In genomic region chr5:42015681-42016080, GRCh38 we compare ENCODE assay signal across 26 cellular contexts.
"Had no signal": no experiment of that assay in that cellular context is flagged by ENCODE, and none has a peak within 500 bp of the region (broad histone marks: within the 10 kb centered on the region; RNA-seq: fewer than 3 reads in every experiment).

No MANE protein-coding gene starts in this region.

- H3K4me1 ChIP-seq: body of pancreas, colonic mucosa, gastrocnemius medialis, heart left ventricle, left ventricle myocardium inferior, neural progenitor cell, prostate gland, stomach had no signal

- H3K27me3 ChIP-seq: body of pancreas, colonic mucosa, gastrocnemius medialis, heart left ventricle, neural progenitor cell, stomach had no signal

- H3K4me2 ChIP-seq: neural progenitor cell had no signal

- H3K27ac ChIP-seq: body of pancreas, colonic mucosa, gastrocnemius medialis, heart left ventricle, left ventricle myocardium inferior, neural progenitor cell, prostate gland, skin epidermis, stomach, VCaP had no signal

- DNase-seq: activated CD4-positive, alpha-beta T cell treated with anti-CD3 and anti-CD28 coated beads, Interleukin-2, amount 50 U/mL, for 1 hour; activated CD4-positive, CD25-positive, alpha-beta regulatory T cell treated with anti-CD3 and anti-CD28 coated beads, Interleukin-2, amount 50 U/mL, for 72 hours; activated CD8-positive, alpha-beta memory T cell treated with anti-CD3 and anti-CD28 coated beads for 24 hours; activated CD8-positive, alpha-beta memory T cell treated with anti-CD3 and anti-CD28 coated beads, Interleukin-2, amount 50 U/mL, for 48 hours; activated gamma-delta T cell; activated naive CD8-positive, alpha-beta T cell treated with anti-CD3 and anti-CD28 coated beads for 36 hours; activated T-cell treated with anti-CD3 and anti-CD28 coated beads, Interleukin-2, amount 50 U/mL, for 72 hours; amniotic stem cell; body of pancreas; colonic mucosa; endodermal cell; gastrocnemius medialis; heart left ventricle; left ventricle myocardium inferior; mammary epithelial cell; naive thymus-derived CD4-positive, alpha-beta T cell; right cardiac atrium; stimulated activated CD4-positive, alpha-beta T cell treated with anti-CD3 and anti-CD28 coated beads, Interleukin-15, amount 100 ng/mL, for 24 hours; stimulated activated CD4-positive, alpha-beta T cell treated with anti-CD3 and anti-CD28 coated beads, Interleukin-2, amount 100 ng/mL, for 48 hours; stomach; T-helper 17 cell had no signal

- H3K36me3 ChIP-seq: colonic mucosa, gastrocnemius medialis, heart left ventricle, left ventricle myocardium inferior, neural progenitor cell, prostate gland, stomach had no signal

- ATAC-seq: activated T-cell treated with anti-CD3 and anti-CD28 coated beads, Interleukin-2, amount 50 U/mL, for 72 hours; body of pancreas; gastrocnemius medialis; heart left ventricle; naive thymus-derived CD4-positive, alpha-beta T cell; right cardiac atrium; stimulated activated effector memory CD8-positive, alpha-beta T cell treated with anti-CD3 and anti-CD28 coated beads, Interleukin-12 subunit alpha, Interleukin-12 subunit beta, amount 100 ng/mL, for 72 hours; T-helper 17 cell had no signal

- H3K4me3 ChIP-seq: body of pancreas, colonic mucosa, gastrocnemius medialis, heart left ventricle, left ventricle myocardium inferior, neural progenitor cell, prostate gland, skin epidermis, stomach had no signal

- H3K9ac ChIP-seq: neural progenitor cell had no signal

- H2AFZ ChIP-seq: neural progenitor cell had no signal

- H3K9me3 ChIP-seq: body of pancreas, colonic mucosa, gastrocnemius medialis, heart left ventricle, left ventricle myocardium inferior, prostate gland, stomach had no signal
